ENCODE assay signal across 8 cellular contexts in genomic region chr11:45475135-45475534, GRCh38.
"Had no signal": no experiment of that assay in that cellular context is flagged by ENCODE, and none has a peak within 500 bp of the region (broad histone marks: within the 10 kb centered on the region; RNA-seq: fewer than 3 reads in every experiment).

No MANE protein-coding gene starts in this region.

- H3K9me3 ChIP-seq: HAP-1 had no signal

- ATAC-seq: GM23338, HCT116, HepG2 had no signal

- H3K4me3 ChIP-seq: GM23338, HAP-1 had no signal

- DNase-seq: H7, HFFc6 had no signal

- H3K27ac ChIP-seq: HL-60 had no signal

- H3K27ac Mint-ChIP-seq: GM23338, HFFc6, IgD-negative memory B cell had no signal

- H3K36me3 ChIP-seq: HAP-1 had no signal

- H3K9me3 Mint-ChIP-seq: GM23338, HFFc6 had no signal

- H3K4me1 ChIP-seq: HAP-1 had no signal

- H3K4me3 Mint-ChIP-seq: GM23338, HFFc6, IgD-negative memory B cell had no signal

- H3K4me1 Mint-ChIP-seq: IgD-negative memory B cell had no signal
